12 cellular contexts compared by ENCODE assay signal in genomic region chr2:38233231-38233983, GRCh38.
DNase-seq lines count a peak whose midpoint lies in the region; ATAC-seq, FAIRE-seq and TF ChIP-seq lines count a peak whose summit lies in the region.
"Had no signal": no experiment of that assay in that cellular context is flagged by ENCODE, and none has a peak within 500 bp of the region (broad histone marks: within the 10 kb centered on the region; RNA-seq: fewer than 3 reads in every experiment).

No MANE protein-coding gene starts in this region.

- H3K27ac Mint-ChIP-seq in chondrocyte (ENCODE audit: unreplicated experiment) = peak overlapping the region; percentile 65

- peak; percentile 53 for TF ChIP-seq CTCF in chondrocyte (IDR thresholded peaks at IDR 0.05)

- DNase-seq in AG08395 (ENCODE audit: low spot score) = peak; percentile 90
- peak; percentile 19 for DNase-seq in HTR-8/SVneo (ENCODE audit: insufficient read length, low spot score)
- DNase-seq in chondrocyte (ENCODE audit: low spot score) = no peak
- DNase-seq in iris pigment epithelial cell (ENCODE audit: low read depth) = peak; percentile 54
- DNase-seq in midbrain (lab: John Stamatoyannopoulos, UW) = no peak
- DNase-seq in OCI-M2 (lab: John Stamatoyannopoulos, UW; ENCODE audit: unreplicated experiment) = no peak
- DNase-seq: activated gamma-delta T cell treated with Interleukin-2 at 50 U/mL for 16 hours; NCI-H1417 treated with DMSO at 0.1 percent for 48 hours; stimulated activated CD4-positive, alpha-beta T cell treated with anti-CD3 and anti-CD28 coated beads, Interleukin-4, amount 100 ng/mL, for 24 hours had no signal

- ATAC-seq in HG03139 (IDR thresholded peaks at IDR 0.05; ENCODE audit: unreplicated experiment) (no peak), HG03432 (IDR thresholded peaks at IDR 0.05; ENCODE audit: unreplicated experiment) (no peak)

- no peak for FAIRE-seq in HTR-8/SVneo (lab: Jason Lieb, UNC)
- FAIRE-seq: GM19239 had no signal

- H3K4me1 Mint-ChIP-seq in chondrocyte (ENCODE audit: low read depth) = peaks cover 44% of the 10 kb centered on the region

- no peaks in the 10 kb centered on the region for H3K36me3 Mint-ChIP-seq in chondrocyte (ENCODE audit: low read depth)

- no peak overlapping the region for H3K4me3 Mint-ChIP-seq in chondrocyte (ENCODE audit: unreplicated experiment)

- H3K27me3 Mint-ChIP-seq in chondrocyte (ENCODE audit: low read depth) = no peaks in the 10 kb centered on the region

- H3K9me3 Mint-ChIP-seq in chondrocyte (ENCODE audit: low read depth) = peaks cover 8% of the 10 kb centered on the region

Comparison
In these comparisons a context has a peak if more than half of its experiments do, and no peak if none do; other contexts are left out.
1. DNase-seq: peak in AG08395 (single experiment), HTR-8/SVneo (single experiment) and iris pigment epithelial cell (single experiment); none in chondrocyte (single experiment), midbrain (single experiment) and OCI-M2 (single experiment).